Comparison of ENCODE assay signal across 11 cellular contexts in genomic region chr10:35259769-35260397, GRCh38.
DNase-seq lines count a peak whose midpoint lies in the region; ATAC-seq, FAIRE-seq and TF ChIP-seq lines count a peak whose summit lies in the region.
"Had no signal": no experiment of that assay in that cellular context is flagged by ENCODE, and none has a peak within 500 bp of the region (broad histone marks: within the 10 kb centered on the region; RNA-seq: fewer than 3 reads in every experiment).

No MANE protein-coding gene starts in this region.

- peak overlapping the region; percentile 3; the same call in 1 of the 2 replicates for H2AFZ ChIP-seq in PC-3 (ENCODE audit: low read length)
- peak overlapping the region; percentile 90 for H2AFZ ChIP-seq in H1 (ENCODE audit: low read length)
- no peak overlapping the region for H2AFZ ChIP-seq in trophoblast cell (ENCODE audit: insufficient read depth, low read length, poor library complexity)
- H2AFZ ChIP-seq: PC-9 had no signal

- CTCF ChIA-PET in PC-3 (lab: Charles Lee) = no interaction called here
- CTCF ChIA-PET in H1 (lab: Charles Lee; ENCODE audit: partially characterized antibody) = interaction anchor here (0.6 to 0.8 kb wide), 2 partner anchors 10 to 114 kb away, joined by 3 read pairs; no protein-coding TSS in a partner anchor

- no peak for TF ChIP-seq CTCF in PC-3 (conservative IDR thresholded peaks at IDR 0.05; ENCODE audit: low read depth, low read length)
- TF ChIP-seq CTCF in H1 (IDR thresholded peaks at IDR 0.05; ENCODE audit: control extremely low read depth in 1 of 3, insufficient read depth in 1 of 3, low read depth in 1 of 3, low read length in 3 of 3) = no peak
- no peak for TF ChIP-seq CTCF in kidney (IDR thresholded peaks at IDR 0.05; ENCODE audit: borderline replicate concordance, extremely low read depth, insufficient read depth)

- H3K9ac ChIP-seq in PC-3 (ENCODE audit: low read length) = no peak overlapping the region
- H3K9ac ChIP-seq in H1 (replicated peaks in 1 of 4; ENCODE audit: extremely low read depth in 1 of 4, low read depth in 3 of 4, low read length in 3 of 4) = no peak overlapping the region
- H3K9ac ChIP-seq in trophoblast cell (ENCODE audit: low read length) = no peak overlapping the region
- H3K9ac ChIP-seq in kidney (ENCODE audit: low read length in 2 of 2) = no peak overlapping the region

- H3K14ac ChIP-seq in H1 (ENCODE audit: insufficient read length) = no peak overlapping the region
- H3K14ac ChIP-seq in trophoblast cell (ENCODE audit: low read length) = no peak overlapping the region

- no peak overlapping the region for H3K56ac ChIP-seq in H1 (replicated peaks; ENCODE audit: insufficient read length, low read depth, low read length)

- no peak overlapping the region for H4K91ac ChIP-seq in H1 (replicated peaks; ENCODE audit: insufficient read length, low read length)
- H4K91ac ChIP-seq in trophoblast cell (ENCODE audit: low read depth, low read length) = no peak overlapping the region

- no peak for TF ChIP-seq POLR2A in H1 (IDR thresholded peaks at IDR 0.05; ENCODE audit: control extremely low read depth in 1 of 2, low read depth in 2 of 2, low read length in 2 of 2)

- H2BK120ac ChIP-seq in H1 (replicated peaks; ENCODE audit: low read depth, low read length) (no peak overlapping the region), trophoblast cell (ENCODE audit: insufficient read depth, low read length, poor library complexity) (no peak overlapping the region)

- H3K4me3 ChIP-seq in PC-3 (ENCODE audit: low read length) (no peak overlapping the region), H1 (ENCODE audit: extremely low read depth in 1 of 4, insufficient read depth in 2 of 4, low read depth in 3 of 4, low read length in 4 of 4) (no peak overlapping the region), trophoblast cell (ENCODE audit: low read depth, low read length) (no peak overlapping the region), kidney (ENCODE audit: low read length in 2 of 2) (no peak overlapping the region)
- H3K4me3 ChIP-seq: PC-9 had no signal

- no peak overlapping the region for H3K4ac ChIP-seq in H1 (replicated peaks; ENCODE audit: insufficient read length, low read depth, low read length)
- no peak overlapping the region for H3K4ac ChIP-seq in trophoblast cell (ENCODE audit: low read depth, low read length)

- H3K4me1 ChIP-seq in PC-3 (ENCODE audit: insufficient read depth, low read length) = peaks cover 10% of the 10 kb centered on the region
- H3K4me1 ChIP-seq in H1 (replicated peaks in 1 of 4; ENCODE audit: control insufficient read depth in 3 of 4, insufficient read depth in 4 of 4, low read length in 3 of 4) = peaks cover 0 to 2% (median 0%) of the 10 kb centered on the region in 4 experiments; a peak in 1 of 7 replicates
- peaks cover 0 to 3% of the 10 kb centered on the region in 2 experiments for H3K4me1 ChIP-seq in trophoblast cell (ENCODE audit: control insufficient read depth in 1 of 2, insufficient read depth in 2 of 2, low read length in 2 of 2)
- H3K4me1 ChIP-seq in kidney (ENCODE audit: control insufficient read depth in 1 of 2, insufficient read depth in 1 of 2, low read depth in 1 of 2, low read length in 2 of 2) = no peaks in the 10 kb centered on the region

- no peak overlapping the region for H4K12ac ChIP-seq in trophoblast cell (ENCODE audit: low read depth, low read length)

- H2BK12ac ChIP-seq in H1 (ENCODE audit: low read depth, low read length) (no peak overlapping the region), trophoblast cell (ENCODE audit: low read length) (no peak overlapping the region)

- H3K27ac ChIP-seq in PC-3 (ENCODE audit: low read length) = peak overlapping the region; percentile 17
- H3K27ac ChIP-seq in H1 (ENCODE audit: low read depth, low read length) = no peak overlapping the region
- H3K27ac ChIP-seq in trophoblast cell (ENCODE audit: low read depth, low read length) = no peak overlapping the region
- H3K27ac ChIP-seq in kidney (ENCODE audit: low read depth in 2 of 2, low read length in 2 of 2) = no peak overlapping the region
- H3K27ac ChIP-seq: 22Rv1, PC-9 had no signal

- H3K18ac ChIP-seq in H1 (ENCODE audit: extremely low read depth, low read length) = no peak overlapping the region
- H3K18ac ChIP-seq in trophoblast cell (ENCODE audit: low read length) = no peak overlapping the region

- H3K79me1 ChIP-seq in H1 (ENCODE audit: low read depth, low read length) (no peaks in the 10 kb centered on the region), trophoblast cell (ENCODE audit: low read length) (no peaks in the 10 kb centered on the region)

- ATAC-seq in PC-3 = peak; percentile 99
- ATAC-seq in HG02759 (IDR thresholded peaks at IDR 0.05; ENCODE audit: unreplicated experiment) = no peak

- no peak overlapping the region for H3K23ac ChIP-seq in H1 (ENCODE audit: insufficient read length)
- no peak overlapping the region for H3K23ac ChIP-seq in trophoblast cell (ENCODE audit: low read length)

- no peak overlapping the region for H2BK20ac ChIP-seq in H1 (ENCODE audit: low read length)

- POLR2A ChIA-PET in PC-3 (lab: Charles Lee; ENCODE audit: unreplicated experiment) (interaction anchor here (0.5 to 0.7 kb wide), 2 partner anchors 20 to 285 kb away, joined by 5 read pairs; no protein-coding TSS in a partner anchor), H1 (lab: Charles Lee; ENCODE audit: partially characterized antibody) (no interaction called here)

- no peaks in the 10 kb centered on the region for H3K23me2 ChIP-seq in H1 (ENCODE audit: low read depth, low read length)

- no peak overlapping the region for H4K8ac ChIP-seq in H1 (ENCODE audit: extremely low read depth, insufficient read depth, low read length)
- H4K8ac ChIP-seq in trophoblast cell (ENCODE audit: low read depth, low read length) = no peak overlapping the region

- H3K9me3 ChIP-seq in PC-3 (ENCODE audit: low read length) = peaks cover 12% of the 10 kb centered on the region
- H3K9me3 ChIP-seq in H1 (ENCODE audit: insufficient read depth in 2 of 2, low read depth in 1 of 2, low read length in 1 of 2) = peaks cover 4 to 8% of the 10 kb centered on the region in 2 experiments; a peak in 2 of 4 replicates
- H3K9me3 ChIP-seq in trophoblast cell (ENCODE audit: insufficient read depth, low read depth, low read length) = no peaks in the 10 kb centered on the region
- peaks cover 0 to 7% of the 10 kb centered on the region in 2 donors for H3K9me3 ChIP-seq in kidney (ENCODE audit: control insufficient read depth in 1 of 2, low read length in 2 of 2)

- peak overlapping the region; percentile 7 for H3K4me2 ChIP-seq in PC-3 (ENCODE audit: low read length)
- H3K4me2 ChIP-seq in H1 (ENCODE audit: insufficient read depth in 1 of 2, low read depth in 2 of 2, low read length in 2 of 2) = no peak overlapping the region
- H3K4me2 ChIP-seq in trophoblast cell (ENCODE audit: low read length) = no peak overlapping the region
- H3K4me2 ChIP-seq: PC-9 had no signal

- no TSS peak for BruUV-seq in PC-3 (replicated peaks; lab: Mats Ljungman, UMichigan)

- 70% methylated on average over 3 of the region's 3 CpGs; no CpG with 5 or more reads in 1 of the 2 experiments for WGBS in H1 (ENCODE audit: extremely low coverage in 1 of 2, insufficient coverage in 1 of 2, insufficient read length in 1 of 2, insufficient replicate concordance in 2 of 2, low coverage in 1 of 2, low lambda C conversion rate in 2 of 2, missing lambda C conversion rate in 1 of 2), 2 experiments
- WGBS in trophoblast cell (ENCODE audit: extremely low coverage, insufficient coverage, insufficient read length) = no CpG with 5 or more reads among the region's 3 CpGs

- no peak overlapping the region for H4K5ac ChIP-seq in H1 (ENCODE audit: insufficient read length, low read depth, low read length)

- no peaks in the 10 kb centered on the region for H3K27me3 ChIP-seq in PC-3 (ENCODE audit: low read length)
- H3K27me3 ChIP-seq in H1 (replicated peaks in 1 of 4; ENCODE audit: control insufficient read depth in 3 of 4, extremely low read depth in 1 of 4, insufficient read depth in 3 of 4, low read length in 3 of 4) = no peaks in the 10 kb centered on the region
- no peaks in the 10 kb centered on the region for H3K27me3 ChIP-seq in trophoblast cell (ENCODE audit: insufficient read depth, low read length)

- no peaks in the 10 kb centered on the region for H4K20me1 ChIP-seq in PC-3 (ENCODE audit: low read length)
- H4K20me1 ChIP-seq in H1 (replicated peaks in 1 of 2; ENCODE audit: control insufficient read depth in 1 of 2, insufficient read depth in 2 of 2, low read length in 2 of 2) = no peaks in the 10 kb centered on the region

- H3F3A ChIP-seq in PC-3 (ENCODE audit: low read length, unreplicated experiment) = no peaks in the 10 kb centered on the region

- H2AK5ac ChIP-seq in H1 (ENCODE audit: low read depth, low read length) = no peak overlapping the region
- no peak overlapping the region for H2AK5ac ChIP-seq in trophoblast cell (ENCODE audit: low read length)

- H2BK15ac ChIP-seq in H1 (ENCODE audit: low read length) = no peak overlapping the region

- H2BK5ac ChIP-seq in H1 (ENCODE audit: low read depth, low read length) = no peak overlapping the region
- no peak overlapping the region for H2BK5ac ChIP-seq in trophoblast cell (ENCODE audit: low read depth, low read length, poor library complexity)

- H3K36me3 ChIP-seq in PC-3 (ENCODE audit: low read depth, low read length) (no peaks in the 10 kb centered on the region), H1 (ENCODE audit: control insufficient read depth in 2 of 4, insufficient read depth in 4 of 4, low read length in 3 of 4) (no peaks in the 10 kb centered on the region), trophoblast cell (ENCODE audit: control insufficient read depth in 1 of 2, insufficient read depth in 2 of 2, low read length in 2 of 2) (no peaks in the 10 kb centered on the region), kidney (ENCODE audit: control insufficient read depth in 1 of 2, insufficient read depth in 2 of 2, low read length in 2 of 2) (no peaks in the 10 kb centered on the region)

- intact Hi-C loops in PC-3 (cut with micrococcal nuclease) = no loop called here
- intact Hi-C loops in kidney (cut with DNase I) = no loop called here

- H3K9me2 ChIP-seq in PC-3 (replicated peaks; ENCODE audit: low read length) = no peaks in the 10 kb centered on the region

- FAIRE-seq in H1 (lab: Jason Lieb, UNC) (no peak), kidney (lab: Jason Lieb, UNC) (no peak)
- FAIRE-seq: endometrium had no signal

- no peaks in the 10 kb centered on the region for H3K79me2 ChIP-seq in PC-3 (ENCODE audit: low read length)
- H3K79me2 ChIP-seq in H1 (ENCODE audit: control insufficient read depth in 1 of 2, insufficient read depth in 2 of 2, low read length in 2 of 2) = no peaks in the 10 kb centered on the region
- no peaks in the 10 kb centered on the region for H3K79me2 ChIP-seq in trophoblast cell (ENCODE audit: control insufficient read depth, insufficient read depth, low read length, poor library complexity)

- DNase-seq in DMS 273 (lab: John Stamatoyannopoulos, UW; ENCODE audit: unreplicated experiment) = peak; percentile 3
- DNase-seq in DMS 273 treated with DMSO at 0.1 percent for 48 hours (lab: John Stamatoyannopoulos, UW) = no peak
- DNase-seq in PC-3 = peak; percentile 99
- DNase-seq in H1 (ENCODE audit: low read depth in 1 of 2, low spot score in 2 of 2) = no peak
- peak; percentile 23 to 58 for DNase-seq in trophoblast cell
- DNase-seq in NCI-H774 (lab: John Stamatoyannopoulos, UW) = no peak
- DNase-seq in kidney = no peak
- DNase-seq: PC-9 had no signal

- no peak for TF ChIP-seq EP300 in H1 (IDR thresholded peaks at IDR 0.05; ENCODE audit: borderline replicate concordance in 1 of 2, low read depth in 2 of 2, low read length in 2 of 2)

- TF ChIP-seq RAD21 in H1 (IDR thresholded peaks at IDR 0.05 in 1 of 2, conservative IDR thresholded peaks at IDR 0.05 in 1 of 2; ENCODE audit: low read depth in 2 of 2, low read length in 2 of 2) = no peak

Comparison
In these comparisons a context has a peak if more than half of its experiments do, and no peak if none do; other contexts are left out.
1. DNase-seq: peak in DMS 273 (single experiment), PC-3 (single experiment) and trophoblast cell (2 of 2); none in DMS 273 treated with DMSO at 0.1 percent for 48 hours (single experiment), H1 (0 of 2), NCI-H774 (single experiment) and kidney (single experiment).